1 cellular context compared by ENCODE assay signal in the genomic region with DNA sequence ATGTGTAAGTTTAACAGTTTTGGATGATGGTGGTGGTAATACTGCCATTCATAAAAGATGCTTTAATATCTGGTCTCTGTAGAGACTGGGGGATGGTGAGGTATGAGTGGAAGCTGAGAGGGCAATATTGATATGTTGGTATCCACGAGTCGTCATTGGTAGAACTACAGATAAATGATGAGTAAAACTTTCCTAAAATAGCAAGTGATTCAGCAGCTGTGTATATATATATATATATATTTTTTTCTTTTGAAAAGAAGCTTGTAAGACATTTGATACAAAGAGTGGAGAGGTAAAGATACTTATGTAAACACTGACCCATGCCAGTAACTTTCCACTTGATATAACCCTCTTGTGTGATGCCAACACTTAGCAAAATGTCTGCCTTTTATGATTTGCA.
TF ChIP-seq lines count a peak whose summit lies in the region.

No MANE protein-coding gene starts in this region.

TF ChIP-seq in K562, 482 proteins besides CTCF, POLR2A, EP300 and RAD21 (continued from another document):
- TF ChIP-seq, protein P1, sequence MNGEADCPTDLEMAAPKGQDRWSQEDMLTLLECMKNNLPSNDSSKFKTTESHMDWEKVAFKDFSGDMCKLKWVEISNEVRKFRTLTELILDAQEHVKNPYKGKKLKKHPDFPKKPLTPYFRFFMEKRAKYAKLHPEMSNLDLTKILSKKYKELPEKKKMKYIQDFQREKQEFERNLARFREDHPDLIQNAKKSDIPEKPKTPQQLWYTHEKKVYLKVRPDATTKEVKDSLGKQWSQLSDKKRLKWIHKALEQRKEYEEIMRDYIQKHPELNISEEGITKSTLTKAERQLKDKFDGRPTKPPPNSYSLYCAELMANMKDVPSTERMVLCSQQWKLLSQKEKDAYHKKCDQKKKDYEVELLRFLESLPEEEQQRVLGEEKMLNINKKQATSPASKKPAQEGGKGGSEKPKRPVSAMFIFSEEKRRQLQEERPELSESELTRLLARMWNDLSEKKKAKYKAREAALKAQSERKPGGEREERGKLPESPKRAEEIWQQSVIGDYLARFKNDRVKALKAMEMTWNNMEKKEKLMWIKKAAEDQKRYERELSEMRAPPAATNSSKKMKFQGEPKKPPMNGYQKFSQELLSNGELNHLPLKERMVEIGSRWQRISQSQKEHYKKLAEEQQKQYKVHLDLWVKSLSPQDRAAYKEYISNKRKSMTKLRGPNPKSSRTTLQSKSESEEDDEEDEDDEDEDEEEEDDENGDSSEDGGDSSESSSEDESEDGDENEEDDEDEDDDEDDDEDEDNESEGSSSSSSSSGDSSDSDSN (IDR thresholded peaks at IDR 0.05; ENCODE audit: borderline replicate concordance in 1 of 2, low read depth in 2 of 2, low read length in 2 of 2): no peak
- TF ChIP-seq HMGN3 (IDR thresholded peaks at IDR 0.05; ENCODE audit: borderline replicate concordance, extremely low read depth, insufficient read length, low read depth, low read length) (no peak), ZNF551 (CRISPR knock-in tag; IDR thresholded peaks at IDR 0.05) (no peak), SRF (CRISPR knock-in tag; IDR thresholded peaks at IDR 0.05) (no peak), NR2C2 (CRISPR knock-in tag; IDR thresholded peaks at IDR 0.05) (no peak), NR2C2 (tag; IDR thresholded peaks at IDR 0.05) (no peak)
